Comparison of ENCODE assay signal across 13 cellular contexts in the genomic region with DNA sequence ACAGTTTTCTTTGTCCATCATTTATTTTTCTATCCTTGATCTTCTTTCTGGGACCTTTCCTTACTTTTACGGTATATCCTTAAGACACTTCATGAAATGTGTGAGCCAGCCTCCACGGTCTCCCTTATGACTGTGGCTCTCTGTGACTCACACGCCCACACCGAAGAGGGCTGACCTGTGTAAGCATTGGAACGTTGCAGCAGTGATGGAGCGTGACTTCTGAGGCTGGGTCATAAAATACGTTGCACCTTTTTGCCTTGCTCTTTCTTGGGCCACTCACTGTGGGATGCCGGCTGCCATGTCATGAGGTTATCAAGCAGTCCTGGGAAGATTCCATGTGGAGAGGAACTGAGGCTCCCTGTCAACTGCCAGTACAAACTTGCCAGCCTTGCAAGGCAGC.
DNase-seq lines count a peak whose midpoint lies in the region; FAIRE-seq and TF ChIP-seq lines count a peak whose summit lies in the region.
"Had no signal": no experiment of that assay in that cellular context is flagged by ENCODE, and none has a peak within 500 bp of the region (broad histone marks: within the 10 kb centered on the region; RNA-seq: fewer than 3 reads in every experiment).

No MANE protein-coding gene starts in this region.

- peaks cover 40% of the 10 kb centered on the region for H4K20me1 ChIP-seq in astrocyte (ENCODE audit: insufficient read depth, low read length)

- H3K4me3 Mint-ChIP-seq in astrocyte (ENCODE audit: unreplicated experiment) (no peak overlapping the region), nephron progenitor cell (peak overlapping the region; percentile 46)
- H3K4me3 Mint-ChIP-seq: CD14-positive monocyte; stimulated activated naive B cell treated with anti-CD40 and anti-IgM and Interleukin-4, amounts not matched to agents 10 μg/mL and 1 μg/mL and 100 μg/mL, for 72 hours had no signal

- H3K4me3 ChIP-seq in astrocyte (ENCODE audit: insufficient read depth, low read depth, low read length), result no peak overlapping the region

- no peak for TF ChIP-seq CTCF in astrocyte (IDR thresholded peaks at IDR 0.05; ENCODE audit: insufficient read depth, low read depth, low read length)
- TF ChIP-seq CTCF in nephron progenitor cell (IDR thresholded peaks at IDR 0.05), result no peak

- H3K36me3 Mint-ChIP-seq in astrocyte (ENCODE audit: low read depth, unreplicated experiment) (peaks cover 6% of the 10 kb centered on the region), nephron progenitor cell (ENCODE audit: low read depth) (no peaks in the 10 kb centered on the region)

- no peaks in the 10 kb centered on the region for H3K27me3 Mint-ChIP-seq in astrocyte (ENCODE audit: low read depth, unreplicated experiment)
- H3K27me3 Mint-ChIP-seq in nephron progenitor cell (ENCODE audit: low read depth, poor library complexity), result no peaks in the 10 kb centered on the region
- H3K27me3 Mint-ChIP-seq: stimulated activated naive B cell treated with anti-CD40 and anti-IgM and Interleukin-4, amounts not matched to agents 10 μg/mL and 1 μg/mL and 100 μg/mL, for 72 hours had no signal

- H3K27ac Mint-ChIP-seq in astrocyte (ENCODE audit: unreplicated experiment) (peak overlapping the region; percentile 2), nephron progenitor cell (peak overlapping the region; percentile 26)
- H3K27ac Mint-ChIP-seq: stimulated activated naive B cell treated with anti-CD40 and anti-IgM and Interleukin-4, amounts not matched to agents 10 μg/mL and 1 μg/mL and 100 μg/mL, for 72 hours had no signal

- FAIRE-seq in astrocyte (lab: Jason Lieb, UNC), result no peak
- FAIRE-seq in frontal cortex (lab: Jason Lieb, UNC), result no peak
- FAIRE-seq: GM19239 had no signal

- in situ Hi-C loops in ACHN (cut with HindIII; ENCODE audit: low pct_ligation_motif_present, low pct_unique_long_range_greater_than_20kb, low sequenced_read_pairs), result no loop called here

- H3K4me1 Mint-ChIP-seq in astrocyte (ENCODE audit: low read depth, unreplicated experiment), result peaks cover 11% of the 10 kb centered on the region
- peaks cover 12% of the 10 kb centered on the region for H3K4me1 Mint-ChIP-seq in nephron progenitor cell
- H3K4me1 Mint-ChIP-seq: CD14-positive monocyte had no signal

- H2AFZ ChIP-seq in astrocyte (ENCODE audit: low read depth, low read length), result no peak overlapping the region

- peaks cover 7% of the 10 kb centered on the region for H3K4me1 ChIP-seq in astrocyte (ENCODE audit: insufficient read depth, low read length)

- no peaks in the 10 kb centered on the region for H3K9me3 Mint-ChIP-seq in astrocyte (ENCODE audit: unreplicated experiment)
- H3K9me3 Mint-ChIP-seq in nephron progenitor cell, result no peaks in the 10 kb centered on the region
- H3K9me3 Mint-ChIP-seq: CD14-positive monocyte; stimulated activated naive B cell treated with anti-CD40 and anti-IgM and Interleukin-4, amounts not matched to agents 10 μg/mL and 1 μg/mL and 100 μg/mL, for 72 hours had no signal

- no peaks in the 10 kb centered on the region for H3K27me3 ChIP-seq in astrocyte (ENCODE audit: insufficient read depth, low read length)

- no peaks in the 10 kb centered on the region for H3K9me3 ChIP-seq in astrocyte (ENCODE audit: insufficient read depth, low read depth, low read length)

- H3K4me2 ChIP-seq in astrocyte (ENCODE audit: low read length), result peak overlapping the region; percentile 65

- H3K36me3 ChIP-seq in astrocyte (ENCODE audit: insufficient read depth, low read length), result no peaks in the 10 kb centered on the region

- H3K9ac ChIP-seq in astrocyte (ENCODE audit: low read length), result no peak overlapping the region

- H3K79me2 ChIP-seq in astrocyte (ENCODE audit: insufficient read depth, low read length), result peaks cover 24% of the 10 kb centered on the region

- peak; percentile 86 for DNase-seq in ACHN
- peak; percentile 35 for DNase-seq in HT1080 (ENCODE audit: low read depth)
- peak; percentile 81 for DNase-seq in astrocyte (ENCODE audit: low read depth)
- peak; percentile 30 for DNase-seq in nephron progenitor cell
- no peak for DNase-seq in erythroblast (lab: John Stamatoyannopoulos, UW)
- DNase-seq in frontal cortex (ENCODE audit: low spot score in 2 of 2), result no peak
- DNase-seq in ecto neural progenitor cell (ENCODE audit: low spot score), result no peak
- DNase-seq in NCI-H446 (lab: John Stamatoyannopoulos, UW), result no peak
- DNase-seq: NCI-H510A treated with DMSO at 0.1 percent for 48 hours; retina; stimulated activated naive B cell treated with anti-CD40 and anti-IgM and Interleukin-4, amounts not matched to agents 10 μg/mL and 1 μg/mL and 100 μg/mL, for 72 hours had no signal

- no peak for TF ChIP-seq POLR2A in erythroblast (IDR thresholded peaks at IDR 0.05; ENCODE audit: low read length)

- peak overlapping the region; percentile 29 for H3K27ac ChIP-seq in astrocyte (ENCODE audit: low read depth, low read length)

Comparison
In these comparisons a context has a peak if more than half of its experiments do, and no peak if none do; other contexts are left out.
1. DNase-seq: peak in ACHN (single experiment), HT1080 (single experiment), astrocyte (single experiment) and nephron progenitor cell (single experiment); none in erythroblast (0 of 2), frontal cortex (0 of 2), ecto neural progenitor cell (single experiment) and NCI-H446 (0 of 2).